In genomic region chr3:159447841-159448240, GRCh38 we compare ENCODE assay signal across 1 cellular context.
TF ChIP-seq lines count a peak whose summit lies in the region.

No MANE protein-coding gene starts in this region.

TF ChIP-seq in endothelial cell of umbilical vein, 7 proteins besides CTCF, POLR2A, EP300 and RAD21 (continued from another document):
- TF ChIP-seq EZH2 (IDR thresholded peaks at IDR 0.05; ENCODE audit: borderline replicate concordance, low read depth, low read length, severe bottlenecking): no peak
TF ChIP-seq in endothelial cell of umbilical vein: peak in this region for 0.
